In genomic region chr5:4206127-4206526, GRCh38 we compare ENCODE assay signal across 16 cellular contexts.
A peak's percentile ranks its signal among the peaks of the same experiment; 100 is the strongest.
DNase-seq lines count a peak whose midpoint lies in the region; TF ChIP-seq lines count a peak whose summit lies in the region.
"Had no signal": no experiment of that assay in that cellular context is flagged by ENCODE, and none has a peak within 500 bp of the region (broad histone marks: within the 10 kb centered on the region; RNA-seq: fewer than 3 reads in every experiment).

No MANE protein-coding gene starts in this region.

- no peak overlapping the region for H2BK20ac ChIP-seq in H9 (ENCODE audit: low read depth, low read length, poor library complexity, severe bottlenecking)

- no peak overlapping the region for H2BK5ac ChIP-seq in H9 (ENCODE audit: insufficient read length, low read length)

- no peak overlapping the region for H3K9ac ChIP-seq in H9 (ENCODE audit: extremely low read depth, insufficient read length, low read length)
- H3K9ac ChIP-seq in stomach smooth muscle (ENCODE audit: low read length in 2 of 2), result no peak overlapping the region

- WGBS in H9 (ENCODE audit: extremely low coverage, insufficient read length, low lambda C conversion rate), result no CpG with 5 or more reads among the region's 1 CpG
- WGBS in hepatocyte (ENCODE audit: low lambda C conversion rate, missing lambda C conversion rate), result 27% methylated on average over 1 of the region's 1 CpG

- H2AFZ ChIP-seq in H9 (ENCODE audit: low read length) (no peak overlapping the region), hepatocyte (peak overlapping the region; percentile 39)

- H3K79me2 ChIP-seq in H9 (ENCODE audit: insufficient read depth, low read length), result no peaks in the 10 kb centered on the region
- no peaks in the 10 kb centered on the region for H3K79me2 ChIP-seq in hepatocyte

- no peak overlapping the region for H3K14ac ChIP-seq in H9 (ENCODE audit: insufficient read depth, low read length)

- no peak overlapping the region for H4K91ac ChIP-seq in H9 (ENCODE audit: insufficient read length, low read depth, low read length)

- intact Hi-C loops in tibial artery (cut with DNase I; ENCODE audit: low total_unique reads), result no loop called here
- intact Hi-C loops in Caco-2 (cut with micrococcal nuclease; ENCODE audit: unreplicated experiment), result no loop called here

- TF ChIP-seq CTCF in H9 (conservative IDR thresholded peaks at IDR 0.05) (no peak), hepatocyte (IDR thresholded peaks at IDR 0.05; ENCODE audit: poor library complexity) (no peak), tibial artery (IDR thresholded peaks at IDR 0.05) (no peak), Caco-2 (IDR thresholded peaks at IDR 0.05; ENCODE audit: insufficient read depth in 1 of 2, low read depth in 1 of 2, low read length in 1 of 2, severe bottlenecking in 1 of 2, unreplicated experiment in 1 of 2) (no peak)

- no peak overlapping the region; a peak in 1 of 5 replicates for H3K4me3 Mint-ChIP-seq in H9
- H3K4me3 Mint-ChIP-seq in Caco-2 (ENCODE audit: unreplicated experiment), result no peak overlapping the region

- H3K9me3 Mint-ChIP-seq in H9 (peaks cover 3 to 4% of the 10 kb centered on the region in 2 experiments; a peak in 1 of 5 replicates), Caco-2 (ENCODE audit: unreplicated experiment) (no peaks in the 10 kb centered on the region)

- H3K9me3 ChIP-seq in H9 (ENCODE audit: control insufficient read depth, low read depth, low read length) (no peaks in the 10 kb centered on the region), hepatocyte (ENCODE audit: low read depth) (no peaks in the 10 kb centered on the region), stomach smooth muscle (ENCODE audit: control insufficient read depth in 2 of 2, low read length in 2 of 2) (no peaks in the 10 kb centered on the region), tibial artery (no peaks in the 10 kb centered on the region), Caco-2 (no peaks in the 10 kb centered on the region)
- H3K9me3 ChIP-seq: BE2C had no signal

- H3K4me1 ChIP-seq in H9 (ENCODE audit: insufficient read depth, low read length), result peaks cover 10% of the 10 kb centered on the region
- H3K4me1 ChIP-seq in hepatocyte (ENCODE audit: insufficient read depth), result peaks cover 3% of the 10 kb centered on the region
- H3K4me1 ChIP-seq in stomach smooth muscle (ENCODE audit: control insufficient read depth, insufficient read depth, low read length), result no peaks in the 10 kb centered on the region
- H3K4me1 ChIP-seq in tibial artery, result no peaks in the 10 kb centered on the region
- no peaks in the 10 kb centered on the region for H3K4me1 ChIP-seq in Caco-2
- H3K4me1 ChIP-seq: BE2C had no signal

- BruUV-seq in Caco-2 (replicated peaks; lab: Mats Ljungman, UMichigan), result no TSS peak

- POLR2A ChIA-PET in Caco-2 (lab: Charles Lee), result no interaction called here

- H3K36me3 Mint-ChIP-seq in H9 (ENCODE audit: insufficient read depth in 1 of 3, low read depth in 3 of 3) (peaks cover 0 to 6% (median 0%) of the 10 kb centered on the region in 3 experiments; a peak in 3 of 7 replicates), Caco-2 (ENCODE audit: insufficient read depth, unreplicated experiment) (no peaks in the 10 kb centered on the region)

- peaks cover 42 to 43% of the 10 kb centered on the region in 2 experiments for H3K4me1 Mint-ChIP-seq in H9
- H3K4me1 Mint-ChIP-seq in Caco-2 (ENCODE audit: low read depth, unreplicated experiment), result no peaks in the 10 kb centered on the region

- no peak overlapping the region for H2BK15ac ChIP-seq in H9 (ENCODE audit: low read depth, low read length)

- no peak overlapping the region for H2BK12ac ChIP-seq in H9 (ENCODE audit: insufficient read length, low read depth, low read length)

- H4K8ac ChIP-seq in H9 (replicated peaks; ENCODE audit: insufficient read length, low read depth, low read length), result no peak overlapping the region

- DNase-seq in H9 (no peak), hepatocyte (ENCODE audit: low spot score) (no peak), tibial artery (no peak), Caco-2 (no peak), NCI-H82 treated with DMSO at 0.1 percent for 48 hours (lab: John Stamatoyannopoulos, UW; ENCODE audit: unreplicated experiment) (no peak)
- DNase-seq in activated CD8-positive, alpha-beta memory T cell treated with anti-CD3 and anti-CD28 coated beads, Interleukin-2, amount 50 U/mL, for 4 hours, result no peak
- DNase-seq: BE2C, DMS 273 treated with DMSO at 0.1 percent for 48 hours, Karpas-422, NCI-H1417 treated with DMSO at 0.1 percent for 48 hours, NCI-H2029 treated with DMSO at 0.1 percent for 48 hours, NCI-H2227 treated with DMSO at 0.1 percent for 48 hours, NCI-H524 treated with DMSO at 0.1 percent for 48 hours, PC-3 had no signal

- no peak overlapping the region for H3K27ac ChIP-seq in H9 (ENCODE audit: insufficient read length, low read depth, low read length)
- peak overlapping the region; percentile 60 for H3K27ac ChIP-seq in angular gyrus (ENCODE audit: low read depth, low read length)
- no peak overlapping the region for H3K27ac ChIP-seq in hepatocyte
- peak overlapping the region; percentile 6 for H3K27ac ChIP-seq in stomach smooth muscle (ENCODE audit: low read length)
- H3K27ac ChIP-seq in tibial artery, result no peak overlapping the region

- no peak overlapping the region for H3K56ac ChIP-seq in H9 (ENCODE audit: insufficient read length, low read depth, low read length)

- no peaks in the 10 kb centered on the region for H3K79me1 ChIP-seq in H9 (ENCODE audit: insufficient read depth, low read depth, low read length, poor library complexity, severe bottlenecking)

- H3K18ac ChIP-seq in H9 (ENCODE audit: insufficient read length, low read depth, low read length), result no peak overlapping the region

- H3K23me2 ChIP-seq in H9 (ENCODE audit: insufficient read length, low read depth, low read length, poor library complexity, severe bottlenecking), result no peaks in the 10 kb centered on the region

- no peak overlapping the region for H4K5ac ChIP-seq in H9 (ENCODE audit: insufficient read length, low read depth, low read length)

- H3K4me2 ChIP-seq in H9 (ENCODE audit: insufficient read depth, insufficient read length, low read length) (no peak overlapping the region), hepatocyte (no peak overlapping the region)

- no peak overlapping the region for H2BK120ac ChIP-seq in H9 (ENCODE audit: low read depth, low read length, poor library complexity, severe bottlenecking)

- H3K4me3 ChIP-seq in hepatocyte (no peak overlapping the region), stomach smooth muscle (ENCODE audit: low read length in 2 of 2) (no peak overlapping the region), tibial artery (no peak overlapping the region), Caco-2 (ENCODE audit: low read depth, low read length) (no peak overlapping the region)

- H4K20me1 ChIP-seq in H9 (ENCODE audit: control insufficient read depth, insufficient read depth, insufficient read length) (no peaks in the 10 kb centered on the region), hepatocyte (ENCODE audit: insufficient read depth, poor library complexity, severe bottlenecking) (no peaks in the 10 kb centered on the region)

- no peaks in the 10 kb centered on the region for H3K9me2 ChIP-seq in hepatocyte (replicated peaks; ENCODE audit: insufficient read depth)

- H3K23ac ChIP-seq in H9 (ENCODE audit: insufficient read length, low read depth, low read length), result no peak overlapping the region

- peak overlapping the region in 2 of 3 experiments; percentile 72 to 96; a peak in 5 of 7 replicates for H3K27ac Mint-ChIP-seq in H9
- H3K27ac Mint-ChIP-seq in Caco-2 (ENCODE audit: unreplicated experiment), result no peak overlapping the region

- H3K27me3 ChIP-seq in H9 (ENCODE audit: insufficient read depth, low read length) (no peaks in the 10 kb centered on the region), hepatocyte (no peaks in the 10 kb centered on the region), stomach smooth muscle (ENCODE audit: control insufficient read depth in 1 of 2, insufficient read depth in 2 of 2, low read length in 2 of 2) (no peaks in the 10 kb centered on the region), tibial artery (no peaks in the 10 kb centered on the region), Caco-2 (replicated peaks; ENCODE audit: control insufficient read depth, insufficient read depth, low read length) (no peaks in the 10 kb centered on the region)
- H3K27me3 ChIP-seq: BE2C had no signal

- no peak overlapping the region for H2AK5ac ChIP-seq in H9 (ENCODE audit: insufficient read length, low read length)

- H3K36me3 ChIP-seq in hepatocyte (replicated peaks; ENCODE audit: insufficient read depth, low read depth) (no peaks in the 10 kb centered on the region), stomach smooth muscle (ENCODE audit: control insufficient read depth in 2 of 2, insufficient read depth in 2 of 2, low read length in 2 of 2) (no peaks in the 10 kb centered on the region), tibial artery (no peaks in the 10 kb centered on the region), Caco-2 (ENCODE audit: control insufficient read depth, insufficient read depth, low read length) (no peaks in the 10 kb centered on the region)
- H3K36me3 ChIP-seq: BE2C had no signal

- CTCF ChIA-PET in Caco-2 (lab: Charles Lee), result no interaction called here

- H3K27me3 Mint-ChIP-seq in H9 (ENCODE audit: low read depth) (peaks cover 18% of the 10 kb centered on the region), Caco-2 (ENCODE audit: insufficient read depth, unreplicated experiment) (no peaks in the 10 kb centered on the region)

- no peak overlapping the region for H3T11ph ChIP-seq in H9 (ENCODE audit: low read length)

- H3K4ac ChIP-seq in H9 (ENCODE audit: low read depth, low read length), result no peak overlapping the region

Comparison
In these comparisons a context has a peak if more than half of its experiments do, and no peak if none do; other contexts are left out.
1. H3K27ac ChIP-seq: peak in angular gyrus (single experiment) and stomach smooth muscle (single experiment); none in H9 (single experiment), hepatocyte (single experiment) and tibial artery (0 of 2).